In the genomic region with DNA sequence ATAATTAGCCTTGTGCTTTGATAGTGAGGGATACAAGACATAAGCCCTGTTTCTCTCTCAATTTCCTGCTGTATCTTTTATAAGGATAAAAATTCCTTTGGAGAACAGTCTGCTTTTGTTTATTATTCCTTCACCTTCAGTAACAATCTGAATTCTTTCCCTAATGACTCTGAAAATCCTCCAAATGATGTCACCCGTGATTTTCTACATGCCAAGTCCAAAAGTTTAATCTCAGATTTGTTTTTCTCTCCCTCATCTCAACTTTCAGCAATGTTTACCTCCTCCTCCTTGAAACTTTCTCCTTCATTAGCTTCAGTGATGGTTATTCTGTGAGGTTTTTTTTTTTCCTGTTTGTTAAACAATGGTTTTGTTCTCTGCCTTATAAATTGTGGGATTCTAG, we compare ENCODE assay signal across 1 cellular context.
TF ChIP-seq lines count a peak whose summit lies in the region.

No MANE protein-coding gene starts in this region.

TF ChIP-seq in IMR-90, 13 proteins besides CTCF, POLR2A, EP300 and RAD21:
- TF ChIP-seq RFX5 (IDR thresholded peaks at IDR 0.05; ENCODE audit: low read depth, low read length): no peak
- TF ChIP-seq MAFK (IDR thresholded peaks at IDR 0.05; ENCODE audit: low read depth, low read length): no peak
- TF ChIP-seq RCOR1 (IDR thresholded peaks at IDR 0.05; ENCODE audit: insufficient replicate concordance, low read length): no peak
- no peak for TF ChIP-seq MAZ (IDR thresholded peaks at IDR 0.05; ENCODE audit: borderline replicate concordance, low read depth, low read length)
